Comparison of ENCODE assay signal across 18 cellular contexts in the genomic region with DNA sequence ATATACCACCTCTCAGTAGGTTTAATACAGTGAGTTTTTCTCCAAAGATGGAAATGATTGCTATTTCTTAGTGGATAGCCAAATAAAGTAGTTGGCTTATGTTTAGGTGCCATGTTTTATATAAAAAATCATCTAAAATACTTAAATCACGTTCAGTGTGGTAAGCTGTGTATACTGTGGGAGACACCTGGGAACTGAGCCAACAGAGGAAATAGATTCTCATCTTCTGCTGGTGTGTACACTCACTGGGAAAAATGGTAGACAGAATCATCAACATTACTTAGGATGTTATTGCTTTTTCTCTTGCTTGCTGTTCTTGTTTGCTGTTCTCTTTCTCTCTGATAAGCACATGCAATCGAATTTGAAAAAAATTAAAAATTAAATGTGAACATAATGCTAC.
DNase-seq lines count a peak whose midpoint lies in the region.
"Had no signal": no experiment of that assay in that cellular context is flagged by ENCODE, and none has a peak within 500 bp of the region (broad histone marks: within the 10 kb centered on the region; RNA-seq: fewer than 3 reads in every experiment).

No MANE protein-coding gene starts in this region.

- H3K4ac ChIP-seq in mesendoderm (ENCODE audit: low read depth, low read length) = no peak overlapping the region

- no CpG with 5 or more reads among the region's 2 CpGs for WGBS in mesendoderm (ENCODE audit: extremely low coverage, insufficient coverage, low lambda C conversion rate)

- H2AK5ac ChIP-seq in mesendoderm (ENCODE audit: low read length) = no peak overlapping the region

- no peak overlapping the region for H4K8ac ChIP-seq in mesendoderm (ENCODE audit: low read depth, low read length)

- no peak overlapping the region for H3K9ac ChIP-seq in mesendoderm (ENCODE audit: low read length)

- DNase-seq in NCI-H1436 (lab: John Stamatoyannopoulos, UW) (peak; percentile 28), NCI-H1436 treated with DMSO at 0.1 percent for 48 hours (lab: John Stamatoyannopoulos, UW) (no peak), NCI-H2081 (lab: John Stamatoyannopoulos, UW) (peak; percentile 69 to 83), amniotic epithelial cell (ENCODE audit: low read depth) (peak; percentile 35), mesendoderm (no peak), T-helper 2 cell (no peak), AML-193 (lab: John Stamatoyannopoulos, UW) (no peak)
- DNase-seq in activated CD8-positive, alpha-beta memory T cell treated with anti-CD3 and anti-CD28 coated beads for 24 hours = no peak
- DNase-seq: activated CD8-positive, alpha-beta memory T cell treated with anti-CD3 and anti-CD28 coated beads, Interleukin-2, amount 50 U/mL, for 48 hours; Calu3; cortex of kidney; mucosa of descending colon; NCI-H524; pancreas; SIG-M5; testis had no signal

- H2BK15ac ChIP-seq in mesendoderm (replicated peaks; ENCODE audit: low read depth) = peak overlapping the region; percentile 98

- H3K79me2 ChIP-seq in mesendoderm (ENCODE audit: control insufficient read depth, insufficient read depth, low read length) = no peaks in the 10 kb centered on the region

- no peaks in the 10 kb centered on the region for H3K79me1 ChIP-seq in mesendoderm (ENCODE audit: low read length)

- no peaks in the 10 kb centered on the region for H3K36me3 ChIP-seq in mesendoderm (ENCODE audit: control insufficient read depth, insufficient read depth, low read length)
- H3K36me3 ChIP-seq: pancreas had no signal

- H4K5ac ChIP-seq in mesendoderm (ENCODE audit: low read length) = no peak overlapping the region

- H3K4me2 ChIP-seq in mesendoderm (ENCODE audit: low read length) = no peak overlapping the region

- no peaks in the 10 kb centered on the region for H3K27me3 ChIP-seq in mesendoderm (ENCODE audit: insufficient read depth, low read length, poor library complexity)
- H3K27me3 ChIP-seq: foreskin keratinocyte, pancreas, testis had no signal

- no peaks in the 10 kb centered on the region for H3K4me1 ChIP-seq in mesendoderm (ENCODE audit: control insufficient read depth, low read depth, low read length)
- H3K4me1 ChIP-seq: pancreas, testis had no signal

- no peak overlapping the region for H3K18ac ChIP-seq in mesendoderm (ENCODE audit: low read length)

- H3K23ac ChIP-seq in mesendoderm (ENCODE audit: low read length) = no peak overlapping the region

- H2BK5ac ChIP-seq in mesendoderm (ENCODE audit: low read length) = no peak overlapping the region

- H3K27ac ChIP-seq in mesendoderm (ENCODE audit: low read depth, low read length) = no peak overlapping the region
- H3K27ac ChIP-seq: foreskin keratinocyte, pancreas, testis had no signal

- no peak overlapping the region for H2BK120ac ChIP-seq in mesendoderm (ENCODE audit: low read depth, low read length)

- no peak overlapping the region for H3K4me3 ChIP-seq in mesendoderm (ENCODE audit: low read length)
- H3K4me3 ChIP-seq: K562, mucosa of descending colon, pancreas, testis had no signal

- H3K56ac ChIP-seq in mesendoderm (ENCODE audit: low read length) = no peak overlapping the region

Comparison
In these comparisons a context has a peak if more than half of its experiments do, and no peak if none do; other contexts are left out.
1. DNase-seq: peak in NCI-H1436 (single experiment), NCI-H2081 (2 of 2) and amniotic epithelial cell (single experiment); none in NCI-H1436 treated with DMSO at 0.1 percent for 48 hours (single experiment), mesendoderm (single experiment), T-helper 2 cell (0 of 5), AML-193 (0 of 2) and activated CD8-positive, alpha-beta memory T cell treated with anti-CD3 and anti-CD28 coated beads for 24 hours (single experiment).